Comparison of ENCODE assay signal across 12 cellular contexts in the genomic region with DNA sequence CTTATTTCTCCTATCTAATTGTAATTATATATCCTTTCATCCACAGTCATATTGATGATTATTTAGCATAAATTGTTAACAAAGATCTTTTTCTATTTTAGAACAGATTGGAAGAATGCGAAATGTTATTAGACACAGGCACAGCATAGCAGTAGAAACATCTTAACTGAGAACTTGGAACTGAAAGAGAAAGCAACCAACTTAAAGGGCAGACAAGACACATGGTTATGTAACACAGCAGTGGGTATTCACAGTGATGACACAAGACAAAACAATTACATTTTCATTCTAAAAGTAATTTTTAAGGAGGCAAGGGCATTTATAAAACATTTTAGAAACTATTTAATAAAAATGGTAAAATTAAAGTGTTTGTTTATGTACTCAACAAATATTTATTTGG. TPM values are rescaled to one million over a fixed set of nuclear protein-coding genes. Genes with fewer than 3 reads are reported as not detected.
A peak's percentile ranks its signal among the peaks of the same experiment; 100 is the strongest.
DNase-seq lines count a peak whose midpoint lies in the region; ATAC-seq, FAIRE-seq and TF ChIP-seq lines count a peak whose summit lies in the region.
"Had no signal": no experiment of that assay in that cellular context is flagged by ENCODE, and none has a peak within 500 bp of the region (broad histone marks: within the 10 kb centered on the region; RNA-seq: fewer than 3 reads in every experiment).

No MANE protein-coding gene starts in this region.

- no peaks in the 10 kb centered on the region for H3K9me3 ChIP-seq in adipocyte (ENCODE audit: control insufficient read depth, low read length)
- H3K9me3 ChIP-seq: gastroesophageal sphincter had no signal

- H3K9ac ChIP-seq in adipocyte (ENCODE audit: low read length), result no peak overlapping the region

- H3K27me3 ChIP-seq in adipocyte (replicated peaks; ENCODE audit: control insufficient read depth, insufficient read depth, low read length), result no peaks in the 10 kb centered on the region
- H3K27me3 ChIP-seq: gastroesophageal sphincter had no signal

- no peak overlapping the region for H3K4me3 ChIP-seq in adipocyte (ENCODE audit: low read length)
- H3K4me3 ChIP-seq: gastroesophageal sphincter had no signal

- DNase-seq in GM12892 (ENCODE audit: insufficient read length) (no peak), adipocyte (ENCODE audit: low read depth) (peak; percentile 12), amniotic stem cell (lab: John Stamatoyannopoulos, UW) (no peak), dedifferentiated amniotic fluid mesenchymal stem cell (ENCODE audit: extremely low spot score) (no peak), AML-193 (lab: John Stamatoyannopoulos, UW) (no peak), left colon (no peak)
- DNase-seq: retina, SIG-M5, trophoblast cell had no signal

- TF ChIP-seq POLR2A in GM12892 (IDR thresholded peaks at IDR 0.05; ENCODE audit: low read depth, low read length), result no peak

- peak; percentile 92 for ATAC-seq in GM19463 (IDR thresholded peaks at IDR 0.05; ENCODE audit: unreplicated experiment)
- ATAC-seq in HG02973 (IDR thresholded peaks at IDR 0.05; ENCODE audit: unreplicated experiment), result peak; percentile 85
- no peak for ATAC-seq in left colon
- ATAC-seq: gastroesophageal sphincter had no signal

- H3K4me1 ChIP-seq in adipocyte (ENCODE audit: control insufficient read depth, insufficient read depth, low read length), result peaks cover 13% of the 10 kb centered on the region

- FAIRE-seq in GM12892 (lab: Jason Lieb, UNC), result peak; percentile 9

- no peaks in the 10 kb centered on the region for H3K36me3 ChIP-seq in adipocyte (ENCODE audit: control insufficient read depth, insufficient read depth, low read length, severe bottlenecking)
- H3K36me3 ChIP-seq: gastroesophageal sphincter had no signal

- intact Hi-C loops in left colon (cut with DNase I, micrococcal nuclease), result no loop called here

RNA-seq across cellular contexts. Expression of a gene that starts 57.7 kb away (rescaled TPM):
- polyA plus RNA-seq in GM12892 (2012; ENCODE audit: missing spikeins), result 207 TPM
- 10 to 100 TPM; 10.0 to 27.4 TPM for total RNA-seq in left colon
